In genomic region chr9:133268335-133269056, GRCh38 we compare ENCODE assay signal across 1 cellular context.
TF ChIP-seq lines count a peak whose summit lies in the region.

No MANE protein-coding gene starts in this region.

TF ChIP-seq in K562, 482 proteins besides CTCF, POLR2A, EP300 and RAD21 (continued from another document):
- TF ChIP-seq USF2 (CRISPR knock-in tag; IDR thresholded peaks at IDR 0.05) (no peak), GATAD2B (IDR thresholded peaks at IDR 0.05; ENCODE audit: borderline replicate concordance) (no peak), CREB3 (tag; conservative IDR thresholded peaks at IDR 0.05; ENCODE audit: low read depth) (0 out of 2 replicates have a peak, but pooled peaks have one; percentile 65), ZBTB17 (CRISPR knock-in tag; IDR thresholded peaks at IDR 0.05) (0 out of 2 replicates have a peak, but pooled peaks have one; percentile 32), TARDBP (IDR thresholded peaks at IDR 0.05) (no peak), TFAP4 (CRISPR knock-in tag; IDR thresholded peaks at IDR 0.05; ENCODE audit: borderline replicate concordance) (no peak)
